Comparison of ENCODE assay signal across 18 cellular contexts in the genomic region with DNA sequence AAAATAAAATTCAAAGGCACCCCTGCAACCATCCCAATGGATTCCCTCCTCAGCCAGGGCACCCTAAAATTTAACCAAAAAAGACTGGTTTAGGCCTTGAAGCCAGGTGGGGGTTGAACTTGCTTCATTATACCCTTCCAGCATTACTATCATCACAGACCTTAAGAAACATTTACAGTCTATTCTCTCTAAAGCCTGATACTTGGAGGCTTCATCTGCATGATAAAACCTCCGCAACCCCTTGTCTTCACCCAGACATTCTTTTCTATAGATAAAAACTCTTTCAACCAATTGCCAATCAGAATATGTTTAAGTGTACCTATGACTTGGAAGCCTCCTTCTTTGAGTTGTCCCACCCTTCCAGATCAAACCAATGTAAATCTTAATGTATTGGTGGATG.
"Had no signal": no experiment of that assay in that cellular context is flagged by ENCODE, and none has a peak within 500 bp of the region (broad histone marks: within the 10 kb centered on the region; RNA-seq: fewer than 3 reads in every experiment).

No MANE protein-coding gene starts in this region.

- H3K4me3 Mint-ChIP-seq: activated CD4-positive, alpha-beta memory T cell treated with anti-CD3 and anti-CD28 coated beads, Interleukin-2, amount 10 ng/mL, durations not matched to agents 7 days and 5 days; endodermal cell had no signal

- ATAC-seq: gastrocnemius medialis, heart right ventricle, right cardiac atrium, SK-N-SH treated with all-trans-retinoic acid at 6 μM for 48 hours had no signal

- H3K9me3 ChIP-seq: gastrocnemius medialis, prostate gland, stomach had no signal

- H3K4me3 ChIP-seq: gastrocnemius medialis, heart right ventricle, lung, prostate gland, skin epidermis, stomach had no signal

- H3K27me3 Mint-ChIP-seq: activated CD4-positive, alpha-beta memory T cell treated with anti-CD3 and anti-CD28 coated beads, Interleukin-2, amount 10 ng/mL, durations not matched to agents 7 days and 5 days had no signal

- H3K27ac Mint-ChIP-seq: activated CD4-positive, alpha-beta memory T cell treated with anti-CD3 and anti-CD28 coated beads, Interleukin-2, amount 10 ng/mL, durations not matched to agents 7 days and 5 days; endodermal cell had no signal

- DNase-seq: activated CD4-positive, alpha-beta memory T cell treated with anti-CD3 and anti-CD28 coated beads, Interleukin-2, amount 10 ng/mL, durations not matched to agents 7 days and 5 days; activated CD4-positive, alpha-beta T cell treated with anti-CD3 and anti-CD28 coated beads for 4 hours; activated CD8-positive, alpha-beta memory T cell treated with anti-CD3 and anti-CD28 coated beads, Interleukin-2, amount 50 U/mL, for 4 hours; dermis blood vessel endothelial cell; endodermal cell; erythroblast; gastrocnemius medialis; heart right ventricle; islet precursor cell; midbrain; nucleus accumbens; right cardiac atrium; stomach had no signal

- H3K27ac ChIP-seq: gastrocnemius medialis, heart right ventricle, prostate gland, skin epidermis, stomach, VCaP had no signal

- H3K27me3 ChIP-seq: gastrocnemius medialis, heart right ventricle, stomach had no signal

- H3K36me3 ChIP-seq: gastrocnemius medialis, heart right ventricle, prostate gland had no signal

- H3K4me1 ChIP-seq: gastrocnemius medialis, prostate gland had no signal
